In genomic region chr15:67446449-67446848, GRCh38 we compare ENCODE assay signal across 23 cellular contexts.
"Had no signal": no experiment of that assay in that cellular context is flagged by ENCODE, and none has a peak within 500 bp of the region (broad histone marks: within the 10 kb centered on the region; RNA-seq: fewer than 3 reads in every experiment).

No MANE protein-coding gene starts in this region.

- H3K36me3 ChIP-seq: SJSA1 had no signal

- H3K9ac ChIP-seq: KMS-11 had no signal

- H3K4me2 ChIP-seq: KMS-11 had no signal

- H3K4me1 Mint-ChIP-seq: IgD-negative memory B cell had no signal

- H3K4me3 ChIP-seq: K562, SJSA1, SK-N-MC had no signal

- FAIRE-seq: HTR-8/SVneo, K562, RCC 7860 had no signal

- H3K4me3 Mint-ChIP-seq: IgD-negative memory B cell had no signal

- H3K27ac ChIP-seq: HL-60, KMS-11, SJSA1, SK-N-MC had no signal

- H3K27ac Mint-ChIP-seq: IgD-negative memory B cell had no signal

- ATAC-seq: K562 had no signal

- H3K4me1 ChIP-seq: SJSA1 had no signal

- DNase-seq: MV-4-11, NCI-H1048, NCI-H1105, NCI-H1417, NCI-H1436 treated with DMSO at 0.1 percent for 48 hours, NCI-H187, NCI-H2029, NCI-H2171, NCI-H226, NCI-H524, NCI-H526 treated with DMSO at 0.1 percent for 48 hours, NCI-H748 treated with DMSO at 0.1 percent for 48 hours, Right ventricle myocardium superior, RPMI8226, SIG-M5 had no signal

- H3K9me3 ChIP-seq: SJSA1 had no signal

- H3K27me3 ChIP-seq: SJSA1 had no signal

- H3K27me3 Mint-ChIP-seq: IgD-negative memory B cell had no signal
